In genomic region chr1:41073971-41074370, GRCh38 we compare ENCODE assay signal across 1 cellular context.
TF ChIP-seq lines count a peak whose summit lies in the region.

No MANE protein-coding gene starts in this region.

TF ChIP-seq in IMR-90, 13 proteins besides CTCF, POLR2A, EP300 and RAD21:
- TF ChIP-seq NFE2L2 (IDR thresholded peaks at IDR 0.05; ENCODE audit: low read depth, low read length) (peak; percentile 63; the same call in 1 of the 2 replicates), MXI1 (IDR thresholded peaks at IDR 0.05; ENCODE audit: borderline replicate concordance, low read depth, low read length) (no peak)
TF ChIP-seq in IMR-90: peak in this region for 1.
